In the genomic region with DNA sequence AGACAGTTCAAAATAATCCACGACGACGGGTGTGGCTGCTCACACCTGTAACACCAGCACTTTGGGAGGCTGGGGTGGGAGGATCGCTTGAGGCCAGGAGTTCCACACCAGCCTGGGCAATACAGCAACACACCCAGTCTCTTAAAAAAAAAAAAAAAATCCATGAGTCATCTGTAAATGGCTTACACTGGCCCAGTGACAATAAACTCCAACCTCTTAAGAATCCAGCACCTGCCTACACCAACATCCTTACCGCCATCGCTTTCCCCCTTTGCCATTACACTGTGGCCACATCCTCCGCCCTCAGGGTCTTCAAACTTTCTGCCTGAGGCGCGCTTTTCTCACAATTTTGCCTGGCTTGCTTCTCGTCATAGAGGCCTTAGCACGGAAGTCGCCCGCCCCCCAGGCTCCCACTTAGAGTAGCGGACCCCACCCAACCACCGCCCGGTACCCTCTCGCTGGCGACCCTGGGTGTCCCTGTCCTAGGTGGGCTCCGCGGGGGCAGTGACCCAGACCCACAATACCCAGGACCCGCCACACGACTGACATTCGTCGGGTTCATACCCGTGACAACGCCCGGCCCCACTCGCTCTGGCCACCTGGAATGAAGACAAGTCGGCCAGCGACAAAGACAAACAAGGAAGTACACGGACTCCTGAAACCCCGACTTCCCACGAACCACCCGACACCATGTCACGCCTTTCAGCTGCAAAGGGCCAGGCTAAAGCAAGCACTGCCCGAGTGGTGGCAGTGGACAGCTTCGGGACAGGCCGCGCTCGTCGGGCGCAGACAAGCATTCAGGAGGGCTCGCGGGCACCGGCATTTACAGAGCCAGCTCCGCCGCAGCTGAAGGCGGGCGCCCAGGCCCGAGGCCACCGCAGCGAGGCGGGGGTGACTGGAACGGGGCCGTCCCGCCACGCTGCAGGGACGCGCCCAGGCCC, we compare ENCODE assay signal across 8 cellular contexts. TPM values are rescaled to one million over a fixed set of nuclear protein-coding genes. Genes with fewer than 3 reads are reported as not detected.
A peak's percentile ranks its signal among the peaks of the same experiment; 100 is the strongest.
DNase-seq lines count a peak whose midpoint lies in the region; ATAC-seq and TF ChIP-seq lines count a peak whose summit lies in the region.

No MANE protein-coding gene starts in this region.

- peaks cover 46% of the 10 kb centered on the region for H3K79me2 ChIP-seq in Karpas-422 (ENCODE audit: low read length)

- peak overlapping the region; percentile 95 for H3K9ac ChIP-seq in Karpas-422 (ENCODE audit: low read length)

- peak overlapping the region; percentile 50; the same call in 1 of the 2 replicates for H2AFZ ChIP-seq in Karpas-422 (ENCODE audit: low read length)

- H4K20me1 ChIP-seq in Karpas-422 (ENCODE audit: insufficient read depth, low read depth, low read length) = peaks cover 9% of the 10 kb centered on the region

- H3K36me3 ChIP-seq in H7 (replicated peaks; ENCODE audit: control insufficient read depth, insufficient read depth, low read length) = peaks cover 8% of the 10 kb centered on the region
- H3K36me3 ChIP-seq in Karpas-422 (ENCODE audit: insufficient read depth, low read length) = peaks cover 17% of the 10 kb centered on the region

- no peak overlapping the region for H3K27ac ChIP-seq in Karpas-422 (ENCODE audit: low read length)

- no peaks in the 10 kb centered on the region for H3K9me2 ChIP-seq in Karpas-422 (replicated peaks; ENCODE audit: insufficient read depth, low read length)

- peak; percentile 24 for ATAC-seq in omental fat pad (ENCODE audit: low FRiP score)

- peak overlapping the region; percentile 90 for H3K4me3 ChIP-seq in H7 (ENCODE audit: insufficient read depth, low read depth, low read length)
- H3K4me3 ChIP-seq in Karpas-422 (ENCODE audit: low read length) = peak overlapping the region; percentile 99
- peak overlapping the region; percentile 98 for H3K4me3 ChIP-seq in fibroblast of villous mesenchyme (ENCODE audit: low read depth, low read length)

- peaks cover 10% of the 10 kb centered on the region for H3K9me3 ChIP-seq in Karpas-422 (ENCODE audit: low read length)

- peak; percentile 69 for DNase-seq in activated effector memory CD4-positive, alpha-beta T cell treated with anti-CD3 and anti-CD28 coated beads, Interleukin-2, amount 50 U/mL, for 16 hours
- no peak for DNase-seq in activated effector memory CD4-positive, alpha-beta T cell treated with Interleukin-2 at 50 U/mL for 16 hours
- peak; percentile 68 for DNase-seq in H7
- peak; percentile 48 for DNase-seq in Karpas-422
- DNase-seq in activated CD8-positive, alpha-beta memory T cell treated with anti-CD3 and anti-CD28 coated beads, Interleukin-2, amount 50 U/mL, for 48 hours = peak; percentile 74
- peak; percentile 73 for DNase-seq in fibroblast of villous mesenchyme (ENCODE audit: low read depth)
- no peak for DNase-seq in omental fat pad (ENCODE audit: low spot score)
- no peak for DNase-seq in T1000 (lab: John Stamatoyannopoulos, UW)

- peaks cover 17% of the 10 kb centered on the region for H3K4me1 ChIP-seq in Karpas-422 (ENCODE audit: low read length)

- TF ChIP-seq CTCF in fibroblast of villous mesenchyme (IDR thresholded peaks at IDR 0.05; ENCODE audit: insufficient read depth, low read depth, low read length) (peak; percentile 6), omental fat pad (IDR thresholded peaks at IDR 0.05) (no peak)

- H3K4me2 ChIP-seq in Karpas-422 (ENCODE audit: low read depth, low read length, poor library complexity, severe bottlenecking) = peak overlapping the region; percentile 97

- H3K27me3 ChIP-seq in H7 (ENCODE audit: control insufficient read depth, insufficient read depth, low read length) = no peaks in the 10 kb centered on the region
- H3K27me3 ChIP-seq in Karpas-422 (ENCODE audit: low read length) = no peaks in the 10 kb centered on the region

RNA-seq across cellular contexts. Expression of a gene that starts 0.6 kb away (rescaled TPM):
- 21.3 and 34.6 TPM in 2 replicates for total RNA-seq in H7 (2014; rRNA removed; shearing (Covaris generic))
- total RNA-seq in Karpas-422 (2014; rRNA removed; shearing (Covaris generic); ENCODE audit: low replicate concordance) = 14.9 and 32.7 TPM in 2 replicates
- 133 and 148 TPM in 2 replicates for total RNA-seq in fibroblast of villous mesenchyme
- 100 to 1,000 TPM in 1 of 4 donors, 10 to 100 TPM in 3; 55.0 to 136 (median 72.5) TPM for total RNA-seq in omental fat pad

RNA-seq across cellular contexts. Expression of a gene that starts 59.4 kb away (rescaled TPM):
- total RNA-seq in H7 (2014; rRNA removed; shearing (Covaris generic)) = 63.4 and 68.6 TPM in 2 replicates
- total RNA-seq in Karpas-422 (2014; rRNA removed; shearing (Covaris generic); ENCODE audit: low replicate concordance) = 7.1 and 10.1 TPM in 2 replicates
- 48.8 and 51.9 TPM in 2 replicates for total RNA-seq in fibroblast of villous mesenchyme
- 10 to 100 TPM; 17.7 to 59.9 (median 34.0) TPM for total RNA-seq in omental fat pad

Comparison
In these comparisons a context has a peak if more than half of its experiments do, and no peak if none do; other contexts are left out.
1. DNase-seq: peak in activated effector memory CD4-positive, alpha-beta T cell treated with anti-CD3 and anti-CD28 coated beads, Interleukin-2, amount 50 U/mL, for 16 hours (single experiment), H7 (single experiment), Karpas-422 (single experiment), activated CD8-positive, alpha-beta memory T cell treated with anti-CD3 and anti-CD28 coated beads, Interleukin-2, amount 50 U/mL, for 48 hours (single experiment) and fibroblast of villous mesenchyme (single experiment); none in activated effector memory CD4-positive, alpha-beta T cell treated with Interleukin-2 at 50 U/mL for 16 hours (single experiment), omental fat pad (single experiment) and T1000 (single experiment).
2. Peak in every context shown above with its lines, with median percentiles within 50 percentile points of each other: H3K4me3 ChIP-seq.